ENCODE assay signal across 7 cellular contexts in the genomic region with DNA sequence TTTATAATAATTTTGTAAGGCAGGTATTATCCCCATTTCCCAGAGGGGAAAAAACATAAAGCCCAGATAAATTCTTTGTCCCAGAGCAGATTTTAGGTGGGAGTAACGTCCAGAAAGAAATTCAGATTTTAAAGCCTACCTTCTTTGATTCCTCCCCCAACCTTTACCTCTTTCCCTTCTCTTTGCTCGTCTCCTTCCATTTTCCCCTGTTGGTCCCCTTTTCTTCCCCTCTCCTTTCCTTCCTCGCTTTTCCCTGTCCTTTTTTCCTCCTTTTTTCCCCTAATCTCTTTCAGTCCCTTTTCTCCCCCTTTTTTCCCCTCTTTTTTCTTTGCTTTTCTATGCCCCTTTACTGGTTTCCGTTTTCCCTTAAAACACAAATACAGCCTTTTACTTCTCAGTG.
"Had no signal": no experiment of that assay in that cellular context is flagged by ENCODE, and none has a peak within 500 bp of the region (broad histone marks: within the 10 kb centered on the region; RNA-seq: fewer than 3 reads in every experiment).

No MANE protein-coding gene starts in this region.

- H3K9me3 Mint-ChIP-seq: H9, IgD-negative memory B cell had no signal

- H3K27me3 Mint-ChIP-seq: IgD-negative memory B cell had no signal

- FAIRE-seq: H54, HTR-8/SVneo had no signal

- H3K4me1 Mint-ChIP-seq: H9, IgD-negative memory B cell had no signal

- H3K27ac Mint-ChIP-seq: IgD-negative memory B cell had no signal

- H3K36me3 Mint-ChIP-seq: IgD-negative memory B cell had no signal

- H3K4me3 Mint-ChIP-seq: H9, IgD-negative memory B cell had no signal

- DNase-seq: GOT3, H9, HCEC 1CT, KG1 had no signal
